In the genomic region with DNA sequence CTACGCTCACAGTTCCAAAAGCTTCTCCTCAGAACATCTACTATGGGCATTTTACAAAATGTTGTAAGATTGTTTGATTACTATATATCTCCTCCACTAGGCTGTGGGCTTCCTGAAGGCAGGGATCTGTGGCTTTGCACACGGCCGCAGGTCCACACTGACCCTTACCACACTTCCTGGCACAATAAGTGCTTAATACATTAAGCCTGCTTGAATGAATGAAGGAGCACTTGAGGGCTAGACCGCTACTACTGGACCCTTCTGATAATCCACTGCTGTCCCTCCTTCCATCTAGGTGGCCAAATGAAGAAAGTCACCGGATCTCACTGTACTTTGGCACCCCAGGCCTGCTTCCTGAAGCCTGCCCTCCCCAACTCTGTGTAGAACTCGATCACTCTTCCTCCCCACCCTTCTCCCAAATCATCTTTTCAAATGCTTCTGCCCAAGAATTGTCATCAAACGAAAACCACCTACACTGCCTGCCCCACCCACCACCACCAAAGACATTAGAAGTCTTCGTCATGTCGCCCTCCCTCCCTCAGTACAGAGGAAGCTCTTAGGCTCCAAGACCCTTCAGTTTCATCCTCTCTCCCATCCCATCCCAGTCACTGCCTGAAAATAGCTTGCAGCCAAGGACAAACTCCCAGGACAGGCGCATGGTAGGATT, we compare ENCODE assay signal across 1 cellular context.
TF ChIP-seq lines count a peak whose summit lies in the region.

No MANE protein-coding gene starts in this region.

TF ChIP-seq in HCT116, 20 proteins besides CTCF, POLR2A, EP300 and RAD21 (continued from another document):
- TF ChIP-seq EGR1 (IDR thresholded peaks at IDR 0.05; ENCODE audit: low read depth) (no peak), CEBPB (IDR thresholded peaks at IDR 0.05; ENCODE audit: low read depth) (no peak), JUND (IDR thresholded peaks at IDR 0.05) (no peak), ZNF274 (IDR thresholded peaks at IDR 0.05; ENCODE audit: low read depth, low read length) (no peak), TCF7L2 (IDR thresholded peaks at IDR 0.05; ENCODE audit: borderline replicate concordance, extremely low read depth, insufficient read depth, insufficient read length) (no peak), SIN3A (IDR thresholded peaks at IDR 0.05; ENCODE audit: low read depth) (no peak), SRF (IDR thresholded peaks at IDR 0.05; ENCODE audit: low read depth) (no peak), ELF1 (IDR thresholded peaks at IDR 0.05; ENCODE audit: borderline replicate concordance, low read depth) (no peak), CBX3 (IDR thresholded peaks at IDR 0.05; ENCODE audit: low read depth) (no peak), EZH2 (IDR thresholded peaks at IDR 0.05) (no peak)
